In genomic region chr10:59894114-59894513, GRCh38 we compare ENCODE assay signal across 8 cellular contexts. TPM values are rescaled to one million over a fixed set of nuclear protein-coding genes. Genes with fewer than 3 reads are reported as not detected.
DNase-seq lines count a peak whose midpoint lies in the region; ATAC-seq, FAIRE-seq and TF ChIP-seq lines count a peak whose summit lies in the region.

No MANE protein-coding gene starts in this region.

- H3K36me3 ChIP-seq in CD8-positive, alpha-beta memory T cell (ENCODE audit: insufficient read depth, low read length): no peaks in the 10 kb centered on the region
- H3K36me3 ChIP-seq in RWPE2 (ENCODE audit: low read depth): 0 out of 2 replicates have a peak, but pooled peaks cover 2% of the 10 kb centered on the region
- H3K36me3 ChIP-seq in pancreas: no peaks in the 10 kb centered on the region

- no peak for TF ChIP-seq CTCF in RWPE2 (IDR thresholded peaks at IDR 0.05; ENCODE audit: poor library complexity, severe bottlenecking)
- TF ChIP-seq CTCF in fibroblast of villous mesenchyme (IDR thresholded peaks at IDR 0.05; ENCODE audit: insufficient read depth, low read depth, low read length): no peak
- no peak for TF ChIP-seq CTCF in pancreas (IDR thresholded peaks at IDR 0.05)

- no peak overlapping the region for H3K4me3 ChIP-seq in CD8-positive, alpha-beta memory T cell (ENCODE audit: low read length)
- H3K4me3 ChIP-seq in RWPE2 (ENCODE audit: severe bottlenecking): no peak overlapping the region
- no peak overlapping the region for H3K4me3 ChIP-seq in fibroblast of villous mesenchyme (ENCODE audit: low read depth, low read length)
- H3K4me3 ChIP-seq in pancreas: no peak overlapping the region

- intact Hi-C loops in pancreas (cut with DNase I): no loop called here

- peaks cover 68 to 89% (median 79%) of the 10 kb centered on the region in 3 donors for H3K4me1 Mint-ChIP-seq in CD8-positive, alpha-beta memory T cell

- WGBS in pancreas, 2 donors: 20 to 25% methylated on average over 4 of the region's 4 CpGs

- no peaks in the 10 kb centered on the region for H3K27me3 ChIP-seq in CD8-positive, alpha-beta memory T cell (ENCODE audit: insufficient read depth, low read length, poor library complexity, severe bottlenecking)
- H3K27me3 ChIP-seq in RWPE2 (ENCODE audit: insufficient read depth, poor library complexity, severe bottlenecking) (no peaks in the 10 kb centered on the region), pancreas (no peaks in the 10 kb centered on the region)

- H3K36me3 Mint-ChIP-seq in CD8-positive, alpha-beta memory T cell: peaks cover 0 to 13% (median 4%) of the 10 kb centered on the region in 3 donors

- CTCF ChIA-PET in CD8-positive, alpha-beta memory T cell (lab: Charles Lee): interaction anchor here (2.6 kb wide), 1 partner anchor 12 kb away, joined by 9 read pairs; the partner anchor contains the start of gene CCDC6

- peak overlapping the region in 5 of 8 donors; percentile 19 to 78 (median 54) for H3K27ac Mint-ChIP-seq in CD8-positive, alpha-beta memory T cell

- peaks cover 12% of the 10 kb centered on the region for H3K4me1 ChIP-seq in CD8-positive, alpha-beta memory T cell (ENCODE audit: insufficient read depth, low read length)
- H3K4me1 ChIP-seq in RWPE2 (ENCODE audit: insufficient read depth, poor library complexity, severe bottlenecking) (peaks cover 12% of the 10 kb centered on the region), pancreas (peaks cover 40 to 65% (median 59%) of the 10 kb centered on the region in 3 donors)

- H3K4me3 Mint-ChIP-seq in CD8-positive, alpha-beta memory T cell: peak overlapping the region in 1 of 7 donors; percentile 39

- FAIRE-seq in pancreas (lab: Jason Lieb, UNC): peak; percentile 47

- no peaks in the 10 kb centered on the region for H3K27me3 Mint-ChIP-seq in CD8-positive, alpha-beta memory T cell

- H3K9me3 ChIP-seq in CD8-positive, alpha-beta memory T cell (ENCODE audit: low read length): no peaks in the 10 kb centered on the region
- no peaks in the 10 kb centered on the region for H3K9me3 ChIP-seq in RWPE2 (ENCODE audit: severe bottlenecking)
- no peaks in the 10 kb centered on the region for H3K9me3 ChIP-seq in pancreas

- DNase-seq in CD8-positive, alpha-beta memory T cell: no peak
- DNase-seq in RWPE2 (ENCODE audit: low spot score) (peak; percentile 60), fibroblast of villous mesenchyme (ENCODE audit: low read depth) (peak; percentile 61), pancreas (peak in 5 of 6 donors; percentile 61 to 81 (median 70)), NCI-H1092 (lab: John Stamatoyannopoulos, UW) (no peak), DMS53 treated with DMSO at 0.1 percent for 48 hours (lab: John Stamatoyannopoulos, UW; ENCODE audit: unreplicated experiment) (no peak), COLO668 (lab: John Stamatoyannopoulos, UW; ENCODE audit: unreplicated experiment) (no peak)
- no peak for DNase-seq in activated effector memory CD4-positive, alpha-beta T cell treated with anti-CD3 and anti-CD28 coated beads, Interleukin-2, amount 50 U/mL, for 16 hours

- peak; percentile 94 for ATAC-seq in RWPE2 (ENCODE audit: low read depth)
- peak; percentile 85 to 89 (median 88) for ATAC-seq in pancreas

- H3K9me3 Mint-ChIP-seq in CD8-positive, alpha-beta memory T cell: no peaks in the 10 kb centered on the region

- no peak overlapping the region for H3K27ac ChIP-seq in CD8-positive, alpha-beta memory T cell (ENCODE audit: low read depth, low read length)
- H3K27ac ChIP-seq in RWPE2 (ENCODE audit: poor library complexity, severe bottlenecking): peak overlapping the region; percentile 34
- H3K27ac ChIP-seq in pancreas: peak overlapping the region in 2 of 4 donors; percentile 67 to 83

- POLR2A ChIA-PET in CD8-positive, alpha-beta memory T cell (lab: Charles Lee): no interaction called here

RNA-seq across cellular contexts. Expression of gene CCDC6, which starts 12.2 kb away (rescaled TPM):
- total RNA-seq in CD8-positive, alpha-beta memory T cell: 10 to 100 TPM; 52.0 to 53.0 TPM
- polyA plus RNA-seq in CD8-positive, alpha-beta memory T cell: 4.9 TPM
- total RNA-seq in fibroblast of villous mesenchyme (33.5 and 52.2 TPM in 2 replicates), pancreas (10 to 100 TPM; 24.7 to 53.1 (median 29.6) TPM)
- 10 to 100 TPM in 1 of 2 donors, 1 to 10 TPM in 1; 8.3 to 12.7 TPM for polyA plus RNA-seq in pancreas

Comparison
In these comparisons a context has a peak if more than half of its experiments do, and no peak if none do; other contexts are left out.
1. DNase-seq: peak in RWPE2 (single experiment), fibroblast of villous mesenchyme (single experiment) and pancreas (5 of 6); none in CD8-positive, alpha-beta memory T cell (0 of 5), activated effector memory CD4-positive, alpha-beta T cell treated with anti-CD3 and anti-CD28 coated beads, Interleukin-2, amount 50 U/mL, for 16 hours (single experiment), NCI-H1092 (single experiment), DMS53 treated with DMSO at 0.1 percent for 48 hours (single experiment) and COLO668 (single experiment).